ENCODE assay signal across 13 cellular contexts in the genomic region with DNA sequence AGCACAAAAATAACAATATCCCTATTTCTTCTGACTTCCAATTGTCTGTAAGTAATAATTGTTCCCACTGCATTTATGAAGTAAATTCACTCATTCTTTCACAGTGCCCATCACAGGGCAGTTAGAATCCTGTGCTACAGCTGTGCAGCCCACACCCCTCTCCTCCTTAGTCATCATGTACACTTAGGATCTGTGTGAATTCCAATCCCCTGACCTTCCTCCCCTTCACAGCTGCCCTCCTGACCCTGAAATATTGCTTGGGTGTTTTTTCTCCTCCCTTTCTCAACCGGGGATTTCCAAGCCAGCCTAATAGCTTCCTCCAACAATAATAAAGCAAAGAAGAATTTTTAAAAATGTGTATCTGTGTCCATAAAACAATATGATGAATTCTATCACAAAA.
A peak's percentile ranks its signal among the peaks of the same experiment; 100 is the strongest.
DNase-seq lines count a peak whose midpoint lies in the region; ATAC-seq and TF ChIP-seq lines count a peak whose summit lies in the region.
"Had no signal": no experiment of that assay in that cellular context is flagged by ENCODE, and none has a peak within 500 bp of the region (broad histone marks: within the 10 kb centered on the region; RNA-seq: fewer than 3 reads in every experiment).

No MANE protein-coding gene starts in this region.

- no peak overlapping the region for H2BK5ac ChIP-seq in mesenchymal stem cell (ENCODE audit: low read depth, low read length, poor library complexity, severe bottlenecking)

- peak overlapping the region; percentile 19 for H2BK15ac ChIP-seq in mesenchymal stem cell (ENCODE audit: low read depth, poor library complexity, severe bottlenecking)

- H3K36me3 ChIP-seq in mesenchymal stem cell (ENCODE audit: control insufficient read depth in 1 of 2, insufficient read depth in 2 of 2, low read depth in 1 of 2, low read length in 2 of 2) (peaks cover 0 to 20% of the 10 kb centered on the region in 2 experiments), BE2C (no peaks in the 10 kb centered on the region)

- no peak overlapping the region for H2AFZ ChIP-seq in mesenchymal stem cell (ENCODE audit: low read depth, low read length)

- peak; percentile 78 for DNase-seq in AG10803 (ENCODE audit: low read depth)
- DNase-seq in M059J (ENCODE audit: low read depth): peak; percentile 85
- DNase-seq in cardiac fibroblast (ENCODE audit: low read depth in 2 of 2): peak; percentile 46 to 94
- peak; percentile 75 for DNase-seq in mesenchymal stem cell
- DNase-seq in BE2C: no peak
- DNase-seq: activated T-cell treated with anti-CD3 and anti-CD28 coated beads, Interleukin-2, amount 50 U/mL, for 24 hours; naive B cell had no signal

- H3K9ac ChIP-seq in mesenchymal stem cell (ENCODE audit: low read length): peak overlapping the region; percentile 77

- no peak overlapping the region for H3K4ac ChIP-seq in mesenchymal stem cell (ENCODE audit: low read depth in 1 of 2, low read length in 2 of 2)

- no peak overlapping the region for H3K23ac ChIP-seq in mesenchymal stem cell (ENCODE audit: low read length in 2 of 2)

- H3K14ac ChIP-seq in mesenchymal stem cell (ENCODE audit: low read length in 2 of 2): no peak overlapping the region

- H3K4me1 ChIP-seq in mesenchymal stem cell (ENCODE audit: control insufficient read depth, insufficient read depth, low read depth, low read length) (peaks cover 13% of the 10 kb centered on the region), BE2C (no peaks in the 10 kb centered on the region)

- no peak overlapping the region for H4K8ac ChIP-seq in mesenchymal stem cell (ENCODE audit: low read length)

- no peak overlapping the region for H3K4me2 ChIP-seq in mesenchymal stem cell (ENCODE audit: low read length, poor library complexity, severe bottlenecking)

- no peaks in the 10 kb centered on the region for H3K9me3 ChIP-seq in mesenchymal stem cell (ENCODE audit: control insufficient read depth, low read length)
- H3K9me3 ChIP-seq in BE2C: no peaks in the 10 kb centered on the region

- peaks cover 11% of the 10 kb centered on the region for H3K79me1 ChIP-seq in mesenchymal stem cell (replicated peaks; ENCODE audit: low read length, poor library complexity, severe bottlenecking)

- H2BK12ac ChIP-seq in mesenchymal stem cell (ENCODE audit: low read length in 2 of 2): no peak overlapping the region

- H3K27me3 ChIP-seq in mesenchymal stem cell (ENCODE audit: control insufficient read depth in 1 of 2, insufficient read depth in 1 of 2, low read length in 2 of 2) (no peaks in the 10 kb centered on the region), BE2C (no peaks in the 10 kb centered on the region)

- H4K91ac ChIP-seq in mesenchymal stem cell (ENCODE audit: low read length): no peak overlapping the region

- no peak overlapping the region for H2AK5ac ChIP-seq in mesenchymal stem cell (ENCODE audit: low read length, severe bottlenecking)

- TF ChIP-seq CTCF in AG10803 (conservative IDR thresholded peaks at IDR 0.05; ENCODE audit: low read length): no peak
- TF ChIP-seq CTCF in cardiac fibroblast (IDR thresholded peaks at IDR 0.05; ENCODE audit: low read depth, low read length): no peak
- no peak for TF ChIP-seq CTCF in BE2C (IDR thresholded peaks at IDR 0.05; ENCODE audit: low read depth, low read length)

- H3K27ac ChIP-seq in mesenchymal stem cell (ENCODE audit: low read length, poor library complexity, severe bottlenecking): peak overlapping the region; percentile 86
- H3K27ac ChIP-seq: C4-2B, VCaP had no signal

- no peak overlapping the region for H3K4me3 ChIP-seq in AG10803 (ENCODE audit: low read length)
- H3K4me3 ChIP-seq in cardiac fibroblast (replicated peaks in 1 of 2; ENCODE audit: low read depth in 2 of 2, low read length in 2 of 2): no peak overlapping the region
- peak overlapping the region in 1 of 2 experiments; percentile 4 for H3K4me3 ChIP-seq in mesenchymal stem cell (ENCODE audit: insufficient read depth in 1 of 2, low read depth in 1 of 2, low read length in 2 of 2)
- no peak overlapping the region for H3K4me3 ChIP-seq in BE2C (ENCODE audit: low read depth, low read length)

- H2BK120ac ChIP-seq in mesenchymal stem cell (ENCODE audit: low read depth, low read length): no peak overlapping the region

- ATAC-seq in HG03139 (IDR thresholded peaks at IDR 0.05; ENCODE audit: unreplicated experiment): no peak
- no peak for ATAC-seq in HG02885 (IDR thresholded peaks at IDR 0.05; ENCODE audit: poor library complexity, unreplicated experiment)
- no peak for ATAC-seq in GM21515 (IDR thresholded peaks at IDR 0.05; ENCODE audit: unreplicated experiment)
- ATAC-seq: stimulated activated memory B cell treated with anti-CD40 and anti-IgM and Interleukin-4, amounts not matched to agents 10 μg/mL and 1 μg/mL and 100 μg/mL, for 72 hours had no signal

- no peak overlapping the region for H3K18ac ChIP-seq in mesenchymal stem cell (ENCODE audit: low read depth in 1 of 2, low read length in 2 of 2)

- no CpG with 5 or more reads among the region's 1 CpG for WGBS in mesenchymal stem cell
